18 cellular contexts compared by ENCODE assay signal in genomic region chr7:148585399-148585798, GRCh38. TPM values are rescaled to one million over a fixed set of nuclear protein-coding genes. Genes with fewer than 3 reads are reported as not detected.
A peak's percentile ranks its signal among the peaks of the same experiment; 100 is the strongest.
DNase-seq lines count a peak whose midpoint lies in the region; ATAC-seq and TF ChIP-seq lines count a peak whose summit lies in the region.
"Had no signal": no experiment of that assay in that cellular context is flagged by ENCODE, and none has a peak within 500 bp of the region (broad histone marks: within the 10 kb centered on the region; RNA-seq: fewer than 3 reads in every experiment).

No MANE protein-coding gene starts in this region.

- H3K4me3 ChIP-seq in KMS-11 (IDR thresholded peaks at IDR 0.05; ENCODE audit: insufficient read depth, low read depth, low read length) (no peak overlapping the region), Peyer's patch (no peak overlapping the region)
- H3K4me3 ChIP-seq: HAP-1 had no signal

- H3K36me3 Mint-ChIP-seq in WTC11 = no peaks in the 10 kb centered on the region
- H3K36me3 Mint-ChIP-seq in endothelial cell (ENCODE audit: low read depth, unreplicated experiment) = no peaks in the 10 kb centered on the region
- H3K36me3 Mint-ChIP-seq: CD4-positive, CD25-positive, alpha-beta regulatory T cell had no signal

- H3K27ac ChIP-seq in KMS-11 (no peak overlapping the region), Peyer's patch (no peak overlapping the region)

- H3K4me3 Mint-ChIP-seq in WTC11 (no peak overlapping the region), endothelial cell (ENCODE audit: unreplicated experiment) (peak overlapping the region; percentile 11)
- H3K4me3 Mint-ChIP-seq: CD4-positive, CD25-positive, alpha-beta regulatory T cell had no signal

- H3K27ac Mint-ChIP-seq in WTC11 = no peak overlapping the region
- H3K27ac Mint-ChIP-seq in endothelial cell (ENCODE audit: unreplicated experiment) = no peak overlapping the region
- H3K27ac Mint-ChIP-seq: CD4-positive, CD25-positive, alpha-beta regulatory T cell had no signal

- H3K27me3 Mint-ChIP-seq in WTC11 (ENCODE audit: low read depth) (peaks cover 7% of the 10 kb centered on the region), endothelial cell (ENCODE audit: unreplicated experiment) (peaks cover 2% of the 10 kb centered on the region)

- no peaks in the 10 kb centered on the region for H3K79me2 ChIP-seq in KMS-11 (ENCODE audit: insufficient read depth, low read depth)

- TF ChIP-seq POLR2A in Peyer's patch (IDR thresholded peaks at IDR 0.05) = no peak

- no peak for DNase-seq in WTC11 (ENCODE audit: low spot score)
- DNase-seq in endothelial cell (ENCODE audit: low spot score) = no peak
- no peak for DNase-seq in amygdala (lab: John Stamatoyannopoulos, UW)
- DNase-seq in Peyer's patch = no peak
- DNase-seq: ACHN; BE2C; C1 segment of cervical spinal cord; Caco-2; CD4-positive, CD25-positive, alpha-beta regulatory T cell; DMS153; DMS79; GDM1 had no signal

- POLR2A ChIA-PET in WTC11 (lab: Charles Lee) = no interaction called here

- H3K4me1 Mint-ChIP-seq in WTC11 (peaks cover 29% of the 10 kb centered on the region), endothelial cell (ENCODE audit: unreplicated experiment) (no peaks in the 10 kb centered on the region)

- H3K4me2 ChIP-seq in KMS-11 = peak overlapping the region; percentile 77; the same call in 1 of the 2 replicates

- no peak for ATAC-seq in WTC11
- ATAC-seq in GM18858 (IDR thresholded peaks at IDR 0.05; ENCODE audit: unreplicated experiment) = no peak

- no peaks in the 10 kb centered on the region for H4K20me1 ChIP-seq in KMS-11 (ENCODE audit: insufficient read depth)

- no peaks in the 10 kb centered on the region for H3K36me3 ChIP-seq in KMS-11 (ENCODE audit: insufficient read depth)
- H3K36me3 ChIP-seq in Peyer's patch = no peaks in the 10 kb centered on the region
- H3K36me3 ChIP-seq: BE2C, HAP-1 had no signal

- peaks cover 28% of the 10 kb centered on the region for H3K4me1 ChIP-seq in KMS-11 (ENCODE audit: low read depth, poor library complexity, severe bottlenecking)
- H3K4me1 ChIP-seq in Peyer's patch = no peaks in the 10 kb centered on the region
- H3K4me1 ChIP-seq: BE2C, Caco-2, HAP-1 had no signal

- no peaks in the 10 kb centered on the region for H3K27me3 ChIP-seq in KMS-11 (ENCODE audit: insufficient read depth, low read depth)
- no peaks in the 10 kb centered on the region for H3K27me3 ChIP-seq in Peyer's patch

- H3K9ac ChIP-seq in KMS-11 = no peak overlapping the region

- H3K9me3 ChIP-seq in Peyer's patch = no peaks in the 10 kb centered on the region
- H3K9me3 ChIP-seq: BE2C, Caco-2, HAP-1 had no signal

- H3K9me3 Mint-ChIP-seq in WTC11 (no peaks in the 10 kb centered on the region), endothelial cell (ENCODE audit: unreplicated experiment) (no peaks in the 10 kb centered on the region)
- H3K9me3 Mint-ChIP-seq: CD4-positive, CD25-positive, alpha-beta regulatory T cell had no signal

- H2AFZ ChIP-seq in KMS-11 (ENCODE audit: low read depth) = no peak overlapping the region

- CTCF ChIA-PET in WTC11 (lab: Charles Lee) = no interaction called here

- no peak for TF ChIP-seq CTCF in KMS-11 (conservative IDR thresholded peaks at IDR 0.05; ENCODE audit: low read depth, low read length)
- no peak for TF ChIP-seq CTCF in WTC11 (IDR thresholded peaks at IDR 0.05)
- TF ChIP-seq CTCF in endothelial cell (IDR thresholded peaks at IDR 0.05; ENCODE audit: unreplicated experiment) = no peak
- TF ChIP-seq CTCF in Peyer's patch (IDR thresholded peaks at IDR 0.05) = no peak

TF ChIP-seq in WTC11, 78 proteins besides CTCF, POLR2A, EP300 and RAD21:
- TF ChIP-seq USF2 (CRISPR knock-in tag; IDR thresholded peaks at IDR 0.05) = peak; percentile 49; the same call in 1 of the 2 replicates
- TF ChIP-seq, protein P1, sequence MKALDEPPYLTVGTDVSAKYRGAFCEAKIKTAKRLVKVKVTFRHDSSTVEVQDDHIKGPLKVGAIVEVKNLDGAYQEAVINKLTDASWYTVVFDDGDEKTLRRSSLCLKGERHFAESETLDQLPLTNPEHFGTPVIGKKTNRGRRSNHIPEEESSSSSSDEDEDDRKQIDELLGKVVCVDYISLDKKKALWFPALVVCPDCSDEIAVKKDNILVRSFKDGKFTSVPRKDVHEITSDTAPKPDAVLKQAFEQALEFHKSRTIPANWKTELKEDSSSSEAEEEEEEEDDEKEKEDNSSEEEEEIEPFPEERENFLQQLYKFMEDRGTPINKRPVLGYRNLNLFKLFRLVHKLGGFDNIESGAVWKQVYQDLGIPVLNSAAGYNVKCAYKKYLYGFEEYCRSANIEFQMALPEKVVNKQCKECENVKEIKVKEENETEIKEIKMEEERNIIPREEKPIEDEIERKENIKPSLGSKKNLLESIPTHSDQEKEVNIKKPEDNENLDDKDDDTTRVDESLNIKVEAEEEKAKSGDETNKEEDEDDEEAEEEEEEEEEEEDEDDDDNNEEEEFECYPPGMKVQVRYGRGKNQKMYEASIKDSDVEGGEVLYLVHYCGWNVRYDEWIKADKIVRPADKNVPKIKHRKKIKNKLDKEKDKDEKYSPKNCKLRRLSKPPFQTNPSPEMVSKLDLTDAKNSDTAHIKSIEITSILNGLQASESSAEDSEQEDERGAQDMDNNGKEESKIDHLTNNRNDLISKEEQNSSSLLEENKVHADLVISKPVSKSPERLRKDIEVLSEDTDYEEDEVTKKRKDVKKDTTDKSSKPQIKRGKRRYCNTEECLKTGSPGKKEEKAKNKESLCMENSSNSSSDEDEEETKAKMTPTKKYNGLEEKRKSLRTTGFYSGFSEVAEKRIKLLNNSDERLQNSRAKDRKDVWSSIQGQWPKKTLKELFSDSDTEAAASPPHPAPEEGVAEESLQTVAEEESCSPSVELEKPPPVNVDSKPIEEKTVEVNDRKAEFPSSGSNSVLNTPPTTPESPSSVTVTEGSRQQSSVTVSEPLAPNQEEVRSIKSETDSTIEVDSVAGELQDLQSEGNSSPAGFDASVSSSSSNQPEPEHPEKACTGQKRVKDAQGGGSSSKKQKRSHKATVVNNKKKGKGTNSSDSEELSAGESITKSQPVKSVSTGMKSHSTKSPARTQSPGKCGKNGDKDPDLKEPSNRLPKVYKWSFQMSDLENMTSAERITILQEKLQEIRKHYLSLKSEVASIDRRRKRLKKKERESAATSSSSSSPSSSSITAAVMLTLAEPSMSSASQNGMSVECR (CRISPR knock-in tag; IDR thresholded peaks at IDR 0.05; ENCODE audit: borderline replicate concordance) = no peak

RNA-seq across cellular contexts. Expression of gene C7orf33, which starts 5.2 kb away (rescaled TPM):
- total RNA-seq in WTC11 (2021) (not detected in 3 replicates), endothelial cell (ENCODE audit: unreplicated experiment) (not detected), Peyer's patch (not detected)
- total RNA-seq: CD4-positive, CD25-positive, alpha-beta regulatory T cell; Daoy; H4; HT-29 had no signal
